Comparison of ENCODE assay signal across 11 cellular contexts in the genomic region with DNA sequence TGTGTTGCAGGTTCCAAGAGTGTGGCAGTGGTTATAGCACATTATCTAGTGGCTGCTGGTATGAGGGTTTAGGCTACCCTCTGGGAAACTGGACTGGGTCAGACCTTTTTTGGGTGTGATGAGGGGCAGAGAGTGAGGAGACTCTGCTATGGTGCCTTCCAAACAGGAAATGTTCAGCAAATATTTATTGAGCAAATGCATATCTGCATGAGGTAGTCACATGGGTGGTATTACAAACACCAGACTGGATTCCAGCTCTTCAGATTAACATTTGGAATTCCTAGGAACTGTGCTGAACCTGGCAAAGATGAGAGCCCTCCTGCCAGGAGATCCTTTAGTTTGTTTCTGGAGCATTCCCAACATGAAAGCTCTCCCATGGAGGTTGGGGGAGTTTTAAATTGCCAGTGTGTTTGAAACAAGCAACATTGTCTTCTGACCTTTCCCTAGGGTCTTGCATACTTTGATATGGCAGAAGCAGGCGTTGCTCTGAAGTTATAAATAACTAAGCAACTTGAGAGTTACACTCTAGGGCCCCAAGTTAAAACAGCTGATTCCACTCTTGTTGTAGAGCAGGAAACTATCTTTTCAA.
DNase-seq lines count a peak whose midpoint lies in the region; ATAC-seq, FAIRE-seq and TF ChIP-seq lines count a peak whose summit lies in the region.
"Had no signal": no experiment of that assay in that cellular context is flagged by ENCODE, and none has a peak within 500 bp of the region (broad histone marks: within the 10 kb centered on the region; RNA-seq: fewer than 3 reads in every experiment).

No MANE protein-coding gene starts in this region.

- TF ChIP-seq RAD21 in A549 (conservative IDR thresholded peaks at IDR 0.05 in 1 of 2, IDR thresholded peaks at IDR 0.05 in 1 of 2): peak in 1 of 2 experiments; percentile 30; a peak in 1 of 5 replicates

- H3K4me1 Mint-ChIP-seq in endodermal cell: peaks cover 66% of the 10 kb centered on the region

- no peak for TF ChIP-seq POLR2A in A549 (IDR thresholded peaks at IDR 0.05; ENCODE audit: low read length)

- peak overlapping the region; percentile 60 for H3K27ac Mint-ChIP-seq in endodermal cell
- H3K27ac Mint-ChIP-seq in activated naive CD4-positive, alpha-beta T cell treated with anti-CD3 and anti-CD28 coated beads, Interleukin-2, amount 50 U/mL, for 72 hours: no peak overlapping the region
- H3K27ac Mint-ChIP-seq: natural killer cell treated with Interleukin-12 subunit alpha and Interleukin-12 subunit beta and Interleukin-15 and Interleukin-18, amount 100 ng/mL, for 72 hours had no signal

- DNase-seq in A549 (ENCODE audit: low read depth in 1 of 2, low spot score in 1 of 2) (peak; percentile 57 to 85), LNCaP clone FGC (ENCODE audit: low read depth) (peak; percentile 97), endodermal cell (peak; percentile 51), small intestine (no peak), D721Med (ENCODE audit: insufficient read length, low spot score) (no peak)
- no peak for DNase-seq in NK-92 treated with Interleukin-12 subunit alpha and Interleukin-12 subunit beta, amount 100 ng/mL, for 24 hours (lab: John Stamatoyannopoulos, UW)
- no peak for DNase-seq in activated naive CD4-positive, alpha-beta T cell treated with anti-CD3 and anti-CD28 coated beads, Interleukin-2, amount 50 U/mL, for 72 hours (ENCODE audit: low spot score in 2 of 2)
- DNase-seq: BE2C had no signal

- no peaks in the 10 kb centered on the region for H3K27me3 Mint-ChIP-seq in endodermal cell (ENCODE audit: insufficient read depth)

- H3K27me3 ChIP-seq in endodermal cell (ENCODE audit: control insufficient read depth, insufficient read depth, low read length, poor library complexity, severe bottlenecking) (no peaks in the 10 kb centered on the region), mucosa of stomach (ENCODE audit: control insufficient read depth, insufficient read depth, low read length) (no peaks in the 10 kb centered on the region), small intestine (ENCODE audit: control insufficient read depth in 2 of 2, insufficient read depth in 2 of 2, low read length in 2 of 2) (no peaks in the 10 kb centered on the region)
- H3K27me3 ChIP-seq: BE2C had no signal

- TF ChIP-seq CTCF in A549 (IDR thresholded peaks at IDR 0.05) (no peak), LNCaP clone FGC (IDR thresholded peaks at IDR 0.05; ENCODE audit: control insufficient read depth, extremely low read depth, insufficient read depth) (no peak), endodermal cell (conservative IDR thresholded peaks at IDR 0.05) (no peak), D721Med (IDR thresholded peaks at IDR 0.05; ENCODE audit: insufficient read depth, missing control alignments) (no peak)

- H3K9ac ChIP-seq in endodermal cell (ENCODE audit: extremely low read depth, low read length, poor library complexity, severe bottlenecking) (no peak overlapping the region), mucosa of stomach (ENCODE audit: low read length) (peak overlapping the region; percentile 28)

- H3K4me3 ChIP-seq in A549: no peak overlapping the region; the same call in 2 of the 3 replicates
- H3K4me3 ChIP-seq in LNCaP clone FGC (ENCODE audit: low read depth, low read length): no peak overlapping the region; the same call in 1 of the 2 replicates
- peak overlapping the region; percentile 17 for H3K4me3 ChIP-seq in endodermal cell (ENCODE audit: low read length)
- H3K4me3 ChIP-seq in mucosa of stomach (ENCODE audit: low read length): no peak overlapping the region
- H3K4me3 ChIP-seq in small intestine (ENCODE audit: low read depth in 1 of 2, low read length in 2 of 2): no peak overlapping the region
- H3K4me3 ChIP-seq: HAP-1 had no signal

- FAIRE-seq in A549 (lab: Jason Lieb, UNC) (peak; percentile 98), small intestine (lab: Jason Lieb, UNC) (no peak), D721Med (lab: Jason Lieb, UNC) (no peak)

- peak; percentile 53 to 70; a peak in 2 of 5 replicates for TF ChIP-seq EP300 in A549 (IDR thresholded peaks at IDR 0.05)

- peak overlapping the region; percentile 64 for H3K4me2 ChIP-seq in A549

- WGBS in A549 (ENCODE audit: missing lambda C conversion rate): 10% methylated on average over 1 of the region's 1 CpG
- 69% methylated on average over 1 of the region's 1 CpG; no CpG with 5 or more reads in 1 of the 2 experiments for WGBS in endodermal cell (ENCODE audit: insufficient coverage in 1 of 2, insufficient read length in 1 of 2), 2 experiments
- 11 to 36% (median 16%) methylated on average over 1 of the region's 1 CpG for WGBS in small intestine, 3 donors

- CTCF ChIA-PET in A549 (lab: Yijun Ruan, JAX): interaction anchor here (1.3 to 1.6 kb wide), 2 partner anchors 10 to 162 kb away, joined by 3 to 5 read pairs; no protein-coding TSS in a partner anchor

- H3K27ac ChIP-seq in A549 (peak overlapping the region; percentile 62 to 80), endodermal cell (ENCODE audit: low read depth, low read length) (peak overlapping the region; percentile 30), small intestine (ENCODE audit: low read depth in 1 of 2, low read length in 1 of 2) (peak overlapping the region in 1 of 2 donors; percentile 62)

- H3K4me3 Mint-ChIP-seq in endodermal cell: no peak overlapping the region
- H3K4me3 Mint-ChIP-seq: natural killer cell treated with Interleukin-12 subunit alpha and Interleukin-12 subunit beta and Interleukin-15 and Interleukin-18, amount 100 ng/mL, for 72 hours had no signal

- H3K9me3 Mint-ChIP-seq in endodermal cell: no peaks in the 10 kb centered on the region
- no peaks in the 10 kb centered on the region for H3K9me3 Mint-ChIP-seq in activated naive CD4-positive, alpha-beta T cell treated with anti-CD3 and anti-CD28 coated beads, Interleukin-2, amount 50 U/mL, for 72 hours
- H3K9me3 Mint-ChIP-seq: natural killer cell treated with Interleukin-12 subunit alpha and Interleukin-12 subunit beta and Interleukin-15 and Interleukin-18, amount 100 ng/mL, for 72 hours had no signal

- H3K9me3 ChIP-seq in A549 (no peaks in the 10 kb centered on the region), endodermal cell (ENCODE audit: control insufficient read depth, low read length) (no peaks in the 10 kb centered on the region), mucosa of stomach (ENCODE audit: control insufficient read depth, low read length) (no peaks in the 10 kb centered on the region), small intestine (ENCODE audit: control insufficient read depth, low read depth) (no peaks in the 10 kb centered on the region)
- H3K9me3 ChIP-seq: BE2C, HAP-1 had no signal

- H3K36me3 ChIP-seq in endodermal cell (ENCODE audit: control insufficient read depth, insufficient read depth, low read length) (no peaks in the 10 kb centered on the region), mucosa of stomach (ENCODE audit: control insufficient read depth, insufficient read depth, low read length) (no peaks in the 10 kb centered on the region), small intestine (ENCODE audit: control insufficient read depth in 2 of 2, insufficient read depth in 2 of 2, low read length in 2 of 2) (no peaks in the 10 kb centered on the region)
- H3K36me3 ChIP-seq: BE2C, HAP-1 had no signal

- H3K4me1 ChIP-seq in A549 (peaks cover 55% of the 10 kb centered on the region), endodermal cell (ENCODE audit: control insufficient read depth, insufficient read depth, low read length) (peaks cover 10% of the 10 kb centered on the region), mucosa of stomach (ENCODE audit: control insufficient read depth, insufficient read depth, low read length) (peaks cover 53% of the 10 kb centered on the region), small intestine (ENCODE audit: control insufficient read depth in 2 of 2, insufficient read depth in 1 of 2, low read depth in 1 of 2, low read length in 1 of 2) (peaks cover 9 to 11% of the 10 kb centered on the region in 2 donors)
- H3K4me1 ChIP-seq: HAP-1 had no signal

- POLR2A ChIA-PET in A549 (lab: Yijun Ruan, JAX): no interaction called here

- H3K36me3 Mint-ChIP-seq in endodermal cell (ENCODE audit: low read depth): no peaks in the 10 kb centered on the region
- no peaks in the 10 kb centered on the region for H3K36me3 Mint-ChIP-seq in activated naive CD4-positive, alpha-beta T cell treated with anti-CD3 and anti-CD28 coated beads, Interleukin-2, amount 50 U/mL, for 72 hours
- H3K36me3 Mint-ChIP-seq: natural killer cell treated with Interleukin-12 subunit alpha and Interleukin-12 subunit beta and Interleukin-15 and Interleukin-18, amount 100 ng/mL, for 72 hours had no signal

- ATAC-seq in A549: peak; percentile 83 to 94
- ATAC-seq in activated naive CD4-positive, alpha-beta T cell treated with anti-CD3 and anti-CD28 coated beads, Interleukin-2, amount 50 U/mL, for 72 hours: no peak
- ATAC-seq: natural killer cell treated with Interleukin-12 subunit alpha and Interleukin-12 subunit beta and Interleukin-15 and Interleukin-18, amount 100 ng/mL, for 72 hours had no signal

TF ChIP-seq in A549, 52 proteins besides CTCF, POLR2A, EP300 and RAD21 (continues in another document):
- TF ChIP-seq HOXB13 (CRISPR knock-in tag; IDR thresholded peaks at IDR 0.05; ENCODE audit: low read depth) (0 out of 2 replicates have a peak, but pooled peaks have one; percentile 48), MYC (IDR thresholded peaks at IDR 0.05; ENCODE audit: borderline replicate concordance, low read length) (0 out of 2 replicates have a peak, but pooled peaks have one; percentile 27), RARB (CRISPR knock-in tag; IDR thresholded peaks at IDR 0.05) (no peak), GATA3 (IDR thresholded peaks at IDR 0.05; ENCODE audit: borderline replicate concordance) (peak; percentile 72; the same call in 1 of the 2 replicates), KDM1A (IDR thresholded peaks at IDR 0.05; ENCODE audit: low read depth) (no peak)
- TF ChIP-seq, protein P1, sequence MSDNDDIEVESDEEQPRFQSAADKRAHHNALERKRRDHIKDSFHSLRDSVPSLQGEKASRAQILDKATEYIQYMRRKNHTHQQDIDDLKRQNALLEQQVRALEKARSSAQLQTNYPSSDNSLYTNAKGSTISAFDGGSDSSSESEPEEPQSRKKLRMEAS (IDR thresholded peaks at IDR 0.05): peak; percentile 78
- TF ChIP-seq, protein P2, sequence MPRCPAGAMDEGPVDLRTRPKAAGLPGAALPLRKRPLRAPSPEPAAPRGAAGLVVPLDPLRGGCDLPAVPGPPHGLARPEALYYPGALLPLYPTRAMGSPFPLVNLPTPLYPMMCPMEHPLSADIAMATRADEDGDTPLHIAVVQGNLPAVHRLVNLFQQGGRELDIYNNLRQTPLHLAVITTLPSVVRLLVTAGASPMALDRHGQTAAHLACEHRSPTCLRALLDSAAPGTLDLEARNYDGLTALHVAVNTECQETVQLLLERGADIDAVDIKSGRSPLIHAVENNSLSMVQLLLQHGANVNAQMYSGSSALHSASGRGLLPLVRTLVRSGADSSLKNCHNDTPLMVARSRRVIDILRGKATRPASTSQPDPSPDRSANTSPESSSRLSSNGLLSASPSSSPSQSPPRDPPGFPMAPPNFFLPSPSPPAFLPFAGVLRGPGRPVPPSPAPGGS (IDR thresholded peaks at IDR 0.05): 0 out of 3 replicates have a peak, but pooled peaks have one; percentile 27

Comparison
In these comparisons a context has a peak if more than half of its experiments do, and no peak if none do; other contexts are left out.
1. ATAC-seq: peak in A549 (2 of 2); none in activated naive CD4-positive, alpha-beta T cell treated with anti-CD3 and anti-CD28 coated beads, Interleukin-2, amount 50 U/mL, for 72 hours (0 of 2).
2. DNase-seq: peak in A549 (2 of 2), LNCaP clone FGC (single experiment) and endodermal cell (single experiment); none in NK-92 treated with Interleukin-12 subunit alpha and Interleukin-12 subunit beta, amount 100 ng/mL, for 24 hours (single experiment), activated naive CD4-positive, alpha-beta T cell treated with anti-CD3 and anti-CD28 coated beads, Interleukin-2, amount 50 U/mL, for 72 hours (0 of 2), small intestine (single experiment) and D721Med (single experiment).